In the genomic region with DNA sequence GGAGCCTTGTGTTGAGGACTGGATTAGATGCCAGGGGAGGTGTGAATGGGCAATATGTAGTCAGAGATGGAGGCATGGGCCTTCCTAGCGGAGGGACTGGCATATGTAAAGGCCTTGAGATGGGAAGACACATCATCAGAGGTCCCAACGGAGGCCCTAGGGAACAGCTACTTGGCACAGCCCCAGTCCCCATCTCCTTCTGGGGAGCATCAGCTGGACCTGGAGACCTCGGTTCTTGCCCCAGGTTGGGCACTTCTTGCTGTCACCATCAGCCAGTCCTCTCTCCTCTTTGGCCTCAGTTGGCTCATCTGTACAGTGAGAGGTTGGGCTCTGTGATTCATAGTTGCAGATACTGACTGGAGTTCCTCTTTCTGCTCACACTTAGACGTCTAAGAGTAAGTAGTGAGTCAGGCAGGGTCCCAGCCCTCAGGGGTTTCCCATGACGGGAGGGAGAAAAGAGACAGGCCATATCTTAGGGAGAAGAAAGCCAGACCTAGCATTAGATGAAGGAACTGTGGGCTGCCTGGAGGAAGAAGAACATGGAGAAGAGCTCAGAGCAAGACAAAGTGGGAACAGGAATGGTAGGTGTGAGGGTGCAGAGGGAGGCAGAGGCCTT, we compare ENCODE assay signal across 9 cellular contexts. TPM values are rescaled to one million over a fixed set of nuclear protein-coding genes. Genes with fewer than 3 reads are reported as not detected.
DNase-seq lines count a peak whose midpoint lies in the region; ATAC-seq, FAIRE-seq and TF ChIP-seq lines count a peak whose summit lies in the region.
"Had no signal": no experiment of that assay in that cellular context is flagged by ENCODE, and none has a peak within 500 bp of the region (broad histone marks: within the 10 kb centered on the region; RNA-seq: fewer than 3 reads in every experiment).

No MANE protein-coding gene starts in this region.

- H3K4me3 ChIP-seq in HL-60 (replicated peaks; ENCODE audit: insufficient read depth, low read length) = no peak overlapping the region
- no peak overlapping the region for H3K4me3 ChIP-seq in hepatocyte

- 64% methylated on average over 5 of the region's 5 CpGs for WGBS in hepatocyte (ENCODE audit: low lambda C conversion rate, missing lambda C conversion rate)

- FAIRE-seq in D721Med (lab: Jason Lieb, UNC) = no peak

- peaks cover 15% of the 10 kb centered on the region for H3K79me2 ChIP-seq in hepatocyte

- H3K9me3 ChIP-seq in hepatocyte (ENCODE audit: low read depth) = no peaks in the 10 kb centered on the region

- H3K4me1 Mint-ChIP-seq in activated T-helper 17 cell treated with anti-CD3 and anti-CD28 coated beads, Interleukin-2, amount 50 U/mL, for 72 hours = peaks cover 24% of the 10 kb centered on the region

- no peak overlapping the region for H3K27ac ChIP-seq in HL-60 (replicated peaks)
- no peak overlapping the region for H3K27ac ChIP-seq in hepatocyte

- ATAC-seq in activated T-helper 17 cell treated with anti-CD3 and anti-CD28 coated beads, Interleukin-2, amount 50 U/mL, for 72 hours (replicated peaks) = peak; percentile 84
- no peak for ATAC-seq in HG03520 (IDR thresholded peaks at IDR 0.05; ENCODE audit: unreplicated experiment)

- H3K4me3 Mint-ChIP-seq in activated T-helper 17 cell treated with anti-CD3 and anti-CD28 coated beads, Interleukin-2, amount 50 U/mL, for 72 hours = no peak overlapping the region

- H3K27me3 Mint-ChIP-seq in activated T-helper 17 cell treated with anti-CD3 and anti-CD28 coated beads, Interleukin-2, amount 50 U/mL, for 72 hours = no peaks in the 10 kb centered on the region

- no peaks in the 10 kb centered on the region for H3K36me3 ChIP-seq in hepatocyte (replicated peaks; ENCODE audit: insufficient read depth, low read depth)

- H3K9me2 ChIP-seq in hepatocyte (replicated peaks; ENCODE audit: insufficient read depth) = no peaks in the 10 kb centered on the region

- peaks cover 5% of the 10 kb centered on the region for H4K20me1 ChIP-seq in hepatocyte (ENCODE audit: insufficient read depth, poor library complexity, severe bottlenecking)

- TF ChIP-seq CTCF in HL-60 (IDR thresholded peaks at IDR 0.05; ENCODE audit: insufficient read depth, low read length) (no peak), hepatocyte (IDR thresholded peaks at IDR 0.05; ENCODE audit: poor library complexity) (no peak), D721Med (IDR thresholded peaks at IDR 0.05; ENCODE audit: insufficient read depth, missing control alignments) (no peak)

- no peaks in the 10 kb centered on the region for H3K36me3 Mint-ChIP-seq in activated T-helper 17 cell treated with anti-CD3 and anti-CD28 coated beads, Interleukin-2, amount 50 U/mL, for 72 hours (ENCODE audit: low read depth)

- DNase-seq in EL (peak; percentile 76), HL-60 (ENCODE audit: low read depth in 1 of 2, low spot score in 1 of 2) (peak; percentile 57 to 73), kidney tubule cell (ENCODE audit: low spot score) (peak; percentile 75), NCI-H2107 (lab: John Stamatoyannopoulos, UW) (no peak), hepatocyte (ENCODE audit: low spot score) (no peak), D721Med (ENCODE audit: insufficient read length, low spot score) (no peak)
- DNase-seq: NCI-H1694 had no signal

- H3K4me2 ChIP-seq in hepatocyte = no peak overlapping the region

- H3K27ac Mint-ChIP-seq in activated T-helper 17 cell treated with anti-CD3 and anti-CD28 coated beads, Interleukin-2, amount 50 U/mL, for 72 hours = peak overlapping the region; percentile 7

- peaks cover 1% of the 10 kb centered on the region for H3K4me1 ChIP-seq in hepatocyte (ENCODE audit: insufficient read depth)

- H3K9me3 Mint-ChIP-seq in activated T-helper 17 cell treated with anti-CD3 and anti-CD28 coated beads, Interleukin-2, amount 50 U/mL, for 72 hours = no peaks in the 10 kb centered on the region

- no peak overlapping the region for H2AFZ ChIP-seq in hepatocyte

- H3K27me3 ChIP-seq in HL-60 (ENCODE audit: insufficient read depth, poor library complexity, severe bottlenecking) (no peaks in the 10 kb centered on the region), hepatocyte (no peaks in the 10 kb centered on the region)

RNA-seq across cellular contexts. Expression of gene MARCKSL1, which starts 3.4 kb away (rescaled TPM):
- 10 to 100 TPM in 1 of 2 donors, 1 to 10 TPM in 1; 7.2 to 15.9 TPM for total RNA-seq in activated T-helper 17 cell treated with anti-CD3 and anti-CD28 coated beads, Interleukin-2, amount 50 U/mL, for 72 hours
- total RNA-seq in hepatocyte = 143 and 149 TPM in 2 replicates
- 346 and 358 TPM in 2 replicates for polyA plus RNA-seq in hepatocyte

RNA-seq across cellular contexts. Expression of gene FAM229A, which starts 22.8 kb away (rescaled TPM):
- 10 to 100 TPM in 1 of 2 donors, 1 to 10 TPM in 1; 7.7 to 21.6 TPM for total RNA-seq in activated T-helper 17 cell treated with anti-CD3 and anti-CD28 coated beads, Interleukin-2, amount 50 U/mL, for 72 hours
- total RNA-seq in hepatocyte = 4.2 and 5.4 TPM in 2 replicates
- 3.4 and 5.2 TPM in 2 replicates for polyA plus RNA-seq in hepatocyte

RNA-seq across cellular contexts. Expression of gene TSSK3, which starts 22.9 kb away (rescaled TPM):
- 1 to 10 TPM in 1 of 2 donors, under 1 TPM in 1; 0.61 to 1.7 TPM for total RNA-seq in activated T-helper 17 cell treated with anti-CD3 and anti-CD28 coated beads, Interleukin-2, amount 50 U/mL, for 72 hours
- 1.4 TPM in 1 of 2 replicates, not detected in the other for total RNA-seq in hepatocyte
- 1.4 and 1.5 TPM in 2 replicates for polyA plus RNA-seq in hepatocyte

RNA-seq across cellular contexts. Expression of gene HDAC1, which starts 47.6 kb away (rescaled TPM):
- total RNA-seq in activated T-helper 17 cell treated with anti-CD3 and anti-CD28 coated beads, Interleukin-2, amount 50 U/mL, for 72 hours = 100 to 1,000 TPM; 171 to 199 TPM
- total RNA-seq in hepatocyte = 94.6 and 95.8 TPM in 2 replicates
- polyA plus RNA-seq in hepatocyte = 108 and 117 TPM in 2 replicates

RNA-seq across cellular contexts. Expression of gene BSDC1, which starts 54.8 kb away (rescaled TPM):
- 10 to 100 TPM; 46.1 to 71.6 TPM for total RNA-seq in activated T-helper 17 cell treated with anti-CD3 and anti-CD28 coated beads, Interleukin-2, amount 50 U/mL, for 72 hours
- total RNA-seq in hepatocyte = 69.6 and 80.5 TPM in 2 replicates
- 56.2 and 65.7 TPM in 2 replicates for polyA plus RNA-seq in hepatocyte

Comparison
In these comparisons a context has a peak if more than half of its experiments do, and no peak if none do; other contexts are left out.
1. DNase-seq: peak in EL (single experiment), HL-60 (2 of 2) and kidney tubule cell (single experiment); none in NCI-H2107 (single experiment), hepatocyte (single experiment) and D721Med (single experiment).